ENCODE assay signal across 8 cellular contexts in the genomic region with DNA sequence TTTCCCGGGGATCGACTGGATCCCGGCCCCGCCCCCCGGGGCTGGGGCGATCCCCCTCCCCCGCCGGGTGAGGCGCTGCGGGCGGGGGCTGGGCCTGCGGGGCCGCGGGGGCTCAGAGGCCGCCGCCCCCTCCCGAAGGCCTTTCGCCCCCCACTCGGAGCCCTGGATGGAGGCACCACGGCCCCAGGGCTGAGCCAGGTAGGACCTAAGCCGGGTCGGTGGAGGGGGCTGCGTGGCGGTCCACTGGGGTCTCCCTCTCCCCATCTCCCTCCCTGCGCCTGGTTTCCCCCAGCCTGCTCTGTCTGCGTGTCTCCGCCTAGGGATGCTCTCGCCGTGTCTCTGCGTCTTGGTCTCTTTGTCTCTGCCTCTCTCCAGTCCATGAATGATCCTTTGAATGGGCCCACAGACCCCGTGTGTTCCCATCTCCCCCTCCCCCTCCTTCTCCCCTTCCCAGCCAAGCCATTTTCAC. TPM values are rescaled to one million over a fixed set of nuclear protein-coding genes. Genes with fewer than 3 reads are reported as not detected.
DNase-seq lines count a peak whose midpoint lies in the region; ATAC-seq and TF ChIP-seq lines count a peak whose summit lies in the region.

No MANE protein-coding gene starts in this region.

- H3K4me3 Mint-ChIP-seq in T-helper 2 cell treated with Interferon-gamma antibody and Interleukin-4, amounts not matched to agents 5 μg/mL and 100 μg/mL, for 36 hours: peak overlapping the region; percentile 68

- peaks cover 10% of the 10 kb centered on the region for H3K4me1 Mint-ChIP-seq in T-helper 2 cell treated with Interferon-gamma antibody and Interleukin-4, amounts not matched to agents 5 μg/mL and 100 μg/mL, for 36 hours (ENCODE audit: low read depth)

- 25% methylated on average over 31 of the region's 31 CpGs for WGBS in thymus

- H3K27me3 ChIP-seq in left lung (peaks cover 0 to 37% of the 10 kb centered on the region in 2 donors), thymus (ENCODE audit: control insufficient read depth, insufficient read depth) (peaks cover 37% of the 10 kb centered on the region)

- H3K4me3 ChIP-seq in left lung (peak overlapping the region; percentile 59 to 61), thymus (ENCODE audit: low read length) (peak overlapping the region; percentile 87)

- no peak for ATAC-seq in left lung
- ATAC-seq in GM18867 (IDR thresholded peaks at IDR 0.05; ENCODE audit: unreplicated experiment): no peak
- ATAC-seq in HG03442 (IDR thresholded peaks at IDR 0.05; ENCODE audit: unreplicated experiment): no peak

- no peak overlapping the region for H3K27ac Mint-ChIP-seq in T-helper 2 cell treated with Interferon-gamma antibody and Interleukin-4, amounts not matched to agents 5 μg/mL and 100 μg/mL, for 36 hours

- H3K4me1 ChIP-seq in left lung (peaks cover 7 to 26% of the 10 kb centered on the region in 2 donors), thymus (ENCODE audit: control insufficient read depth, insufficient read depth, low read length) (peaks cover 10% of the 10 kb centered on the region)

- H3K36me3 ChIP-seq in left lung: no peaks in the 10 kb centered on the region
- H3K36me3 ChIP-seq in thymus (ENCODE audit: control insufficient read depth, insufficient read depth): no peaks in the 10 kb centered on the region

- DNase-seq in T-helper 2 cell treated with Interferon-gamma antibody and Interleukin-4, amounts not matched to agents 5 μg/mL and 100 μg/mL, for 36 hours (ENCODE audit: low spot score): no peak
- DNase-seq in T-helper 2 cell (no peak), astrocyte of the hippocampus (ENCODE audit: low read depth, low spot score) (peak; percentile 42), left lung (no peak), NCI-H2029 treated with DMSO at 0.1 percent for 48 hours (lab: John Stamatoyannopoulos, UW) (no peak)

- peak overlapping the region; percentile 87 for H3K27ac ChIP-seq in left lung
- no peak overlapping the region for H3K27ac ChIP-seq in thymus (ENCODE audit: low read depth)

- H3K36me3 Mint-ChIP-seq in T-helper 2 cell treated with Interferon-gamma antibody and Interleukin-4, amounts not matched to agents 5 μg/mL and 100 μg/mL, for 36 hours (ENCODE audit: low read depth): peaks cover 4% of the 10 kb centered on the region

- intact Hi-C loops in left lung (cut with DNase I): no loop called here

- H3K27me3 Mint-ChIP-seq in T-helper 2 cell treated with Interferon-gamma antibody and Interleukin-4, amounts not matched to agents 5 μg/mL and 100 μg/mL, for 36 hours (ENCODE audit: low read depth): peaks cover 27% of the 10 kb centered on the region

- no peaks in the 10 kb centered on the region for H3K9me3 ChIP-seq in left lung
- no peaks in the 10 kb centered on the region for H3K9me3 ChIP-seq in thymus (ENCODE audit: control insufficient read depth)

- no peak for TF ChIP-seq CTCF in left lung (IDR thresholded peaks at IDR 0.05)

- H3K9me3 Mint-ChIP-seq in T-helper 2 cell treated with Interferon-gamma antibody and Interleukin-4, amounts not matched to agents 5 μg/mL and 100 μg/mL, for 36 hours: no peaks in the 10 kb centered on the region

RNA-seq across cellular contexts. Expression of a gene that starts 1.6 kb away (rescaled TPM):
- total RNA-seq in left lung: 10 to 100 TPM; 50.7 to 56.0 TPM
- polyA plus RNA-seq in thymus: 152 TPM

RNA-seq across cellular contexts. Expression of a gene that starts 2.2 kb away (rescaled TPM):
- 10 to 100 TPM; 14.8 to 20.1 TPM for total RNA-seq in left lung
- polyA plus RNA-seq in thymus: 5.6 TPM

RNA-seq across cellular contexts. Expression of a gene that starts 11.1 kb away (rescaled TPM):
- 10 to 100 TPM; 42.0 to 42.7 TPM for total RNA-seq in left lung
- polyA plus RNA-seq in thymus: 32.7 TPM

RNA-seq across cellular contexts. Expression of a gene that starts 14.7 kb away (rescaled TPM):
- not detected for total RNA-seq in left lung
- polyA plus RNA-seq in thymus: not detected

RNA-seq across cellular contexts. Expression of a gene that starts 20.0 kb away (rescaled TPM):
- total RNA-seq in left lung: not detected
- 0.02 TPM for polyA plus RNA-seq in thymus
